In the genomic region with DNA sequence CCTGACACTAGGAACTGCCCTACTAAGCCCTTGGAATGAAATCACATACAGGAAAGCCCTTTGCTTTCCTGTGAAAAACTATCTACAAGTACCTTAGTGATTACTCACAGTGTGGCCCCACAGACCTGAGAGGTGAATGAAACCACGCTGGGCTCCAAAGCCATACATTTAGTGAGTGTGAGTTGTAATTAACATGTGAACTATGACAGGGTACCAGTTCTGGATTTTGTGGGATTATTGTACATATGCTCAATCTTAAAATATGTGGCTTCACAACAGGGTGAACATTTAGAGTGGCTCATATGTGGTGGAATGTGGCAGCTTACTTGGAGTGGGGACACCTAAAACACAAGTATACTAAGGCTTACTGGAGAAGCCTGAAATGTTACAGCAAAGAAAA, we compare ENCODE assay signal across 22 cellular contexts. TPM values are rescaled to one million over a fixed set of nuclear protein-coding genes. Genes with fewer than 3 reads are reported as not detected.
DNase-seq lines count a peak whose midpoint lies in the region; ATAC-seq, FAIRE-seq and TF ChIP-seq lines count a peak whose summit lies in the region.
"Had no signal": no experiment of that assay in that cellular context is flagged by ENCODE, and none has a peak within 500 bp of the region (broad histone marks: within the 10 kb centered on the region; RNA-seq: fewer than 3 reads in every experiment).

No MANE protein-coding gene starts in this region.

- intact Hi-C loops in PC-3 (cut with micrococcal nuclease), result no loop called here

- H3K4me1 ChIP-seq in A549 (peaks cover 65% of the 10 kb centered on the region), PC-3 (ENCODE audit: insufficient read depth, low read length) (peaks cover 20% of the 10 kb centered on the region; the same call in 1 of the 2 replicates)
- H3K4me1 ChIP-seq: Caco-2 had no signal

- BruUV-seq in PC-3 (replicated peaks; lab: Mats Ljungman, UMichigan), result no TSS peak

- ATAC-seq in A549 (peak; percentile 24 to 47; a peak in 4 of 6 replicates), PC-3 (peak; percentile 52), HG03196 (IDR thresholded peaks at IDR 0.05; ENCODE audit: unreplicated experiment) (no peak)
- ATAC-seq: T-cell had no signal

- TF ChIP-seq RAD21 in A549 (conservative IDR thresholded peaks at IDR 0.05 in 1 of 2, IDR thresholded peaks at IDR 0.05 in 1 of 2), result no peak

- FAIRE-seq in A549 (lab: Jason Lieb, UNC), result no peak
- FAIRE-seq: frontal cortex, G401.6, GM12891 had no signal

- H3K79me2 ChIP-seq in PC-3 (ENCODE audit: low read length), result peaks cover 50% of the 10 kb centered on the region

- H3K27me3 ChIP-seq in PC-3 (ENCODE audit: low read length), result no peaks in the 10 kb centered on the region

- WGBS in A549 (ENCODE audit: missing lambda C conversion rate), result 53% methylated on average over 1 of the region's 1 CpG

- no peaks in the 10 kb centered on the region for H4K20me1 ChIP-seq in PC-3 (ENCODE audit: low read length)

- no peak overlapping the region for H3K4me3 ChIP-seq in A549
- H3K4me3 ChIP-seq in PC-3 (ENCODE audit: low read length), result no peak overlapping the region
- no peak overlapping the region for H3K4me3 ChIP-seq in fibroblast of pulmonary artery (replicated peaks; ENCODE audit: low read depth, low read length)

- POLR2A ChIA-PET in A549 (lab: Yijun Ruan, JAX) (no interaction called here), PC-3 (lab: Charles Lee; ENCODE audit: unreplicated experiment) (no interaction called here)

- DNase-seq in A549 (ENCODE audit: low read depth in 1 of 2, low spot score in 1 of 2), result no peak
- peak; percentile 22 for DNase-seq in GM03348 (ENCODE audit: low spot score)
- peak; percentile 51 for DNase-seq in PC-3
- DNase-seq in fibroblast of pulmonary artery (ENCODE audit: low read depth), result peak; percentile 8
- no peak for DNase-seq in NCI-H1436 (lab: John Stamatoyannopoulos, UW)
- DNase-seq in stimulated activated CD4-positive, alpha-beta T cell treated with anti-CD3 and anti-CD28 coated beads, Interleukin-15, amount 100 ng/mL, for 24 hours, result no peak
- no peak for DNase-seq in DMS79 (lab: John Stamatoyannopoulos, UW)
- DNase-seq: activated effector memory CD4-positive, alpha-beta T cell treated with anti-CD3 and anti-CD28 coated beads, Interleukin-2, amount 50 U/mL, for 16 hours; amniotic stem cell; Caco-2; KG1; NCI-H1092 treated with DMSO at 0.1 percent for 48 hours; NCI-H2171; NCI-H774; RPMI8226; stimulated activated CD4-positive, alpha-beta T cell treated with anti-CD3 and anti-CD28 coated beads, Interleukin-4, amount 100 ng/mL, for 24 hours; T-cell; WERI-Rb-1 had no signal

- H3K9me3 ChIP-seq in A549 (no peaks in the 10 kb centered on the region), PC-3 (ENCODE audit: low read length) (no peaks in the 10 kb centered on the region)
- H3K9me3 ChIP-seq: Caco-2 had no signal

- H3K9ac ChIP-seq in PC-3 (ENCODE audit: low read length), result no peak overlapping the region

- H3K36me3 ChIP-seq in PC-3 (ENCODE audit: low read depth, low read length), result no peaks in the 10 kb centered on the region
- H3K36me3 ChIP-seq: WERI-Rb-1 had no signal

- no peak for TF ChIP-seq EP300 in A549 (IDR thresholded peaks at IDR 0.05)

- H3K9me2 ChIP-seq in PC-3 (replicated peaks; ENCODE audit: low read length), result no peaks in the 10 kb centered on the region

- TF ChIP-seq CTCF in A549 (IDR thresholded peaks at IDR 0.05) (no peak), PC-3 (conservative IDR thresholded peaks at IDR 0.05; ENCODE audit: low read depth, low read length) (no peak), fibroblast of pulmonary artery (IDR thresholded peaks at IDR 0.05; ENCODE audit: low read length, missing control alignments) (no peak)

- H2AFZ ChIP-seq in PC-3 (ENCODE audit: low read length), result no peak overlapping the region

- CTCF ChIA-PET in A549 (lab: Yijun Ruan, JAX) (no interaction called here), PC-3 (lab: Charles Lee) (no interaction called here)

- no peaks in the 10 kb centered on the region for H3F3A ChIP-seq in PC-3 (ENCODE audit: low read length, unreplicated experiment)

- H3K4me2 ChIP-seq in A549 (peak overlapping the region; percentile 11; the same call in 1 of the 3 replicates), PC-3 (ENCODE audit: low read length) (no peak overlapping the region)

- no peak for TF ChIP-seq POLR2A in A549 (IDR thresholded peaks at IDR 0.05; ENCODE audit: low read length)

- H3K27ac ChIP-seq in A549, result peak overlapping the region in 1 of 2 experiments; percentile 60; a peak in 3 of 6 replicates
- no peak overlapping the region for H3K27ac ChIP-seq in PC-3 (ENCODE audit: low read length)
- H3K27ac ChIP-seq: WERI-Rb-1 had no signal

TF ChIP-seq in A549, 52 proteins besides CTCF, POLR2A, EP300 and RAD21:
- TF ChIP-seq, protein P1, sequence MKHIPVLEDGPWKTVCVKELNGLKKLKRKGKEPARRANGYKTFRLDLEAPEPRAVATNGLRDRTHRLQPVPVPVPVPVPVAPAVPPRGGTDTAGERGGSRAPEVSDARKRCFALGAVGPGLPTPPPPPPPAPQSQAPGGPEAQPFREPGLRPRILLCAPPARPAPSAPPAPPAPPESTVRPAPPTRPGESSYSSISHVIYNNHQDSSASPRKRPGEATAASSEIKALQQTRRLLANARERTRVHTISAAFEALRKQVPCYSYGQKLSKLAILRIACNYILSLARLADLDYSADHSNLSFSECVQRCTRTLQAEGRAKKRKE (CRISPR knock-in tag; IDR thresholded peaks at IDR 0.05; ENCODE audit: low read depth), result no peak
- no peak for TF ChIP-seq RNF2 (IDR thresholded peaks at IDR 0.05; ENCODE audit: borderline replicate concordance, low read depth)
- no peak for TF ChIP-seq ESRRA (IDR thresholded peaks at IDR 0.05; ENCODE audit: borderline replicate concordance, low read length)
- no peak for TF ChIP-seq HOXB5 (CRISPR knock-in tag; IDR thresholded peaks at IDR 0.05)

RNA-seq across cellular contexts. Expression of a gene that starts 12.3 kb away (rescaled TPM):
- polyA plus RNA-seq in A549 (2011; rRNA removed) (21.1 and 26.1 TPM in 2 replicates), A549 (2017; fragmentation: RNase III; extraction: RNeasy Plus Mini Kit Qiagen cat#74134 plus additional on column Dnase treatment) (32.1 to 37.3 TPM (median 35.4 TPM) in 3 replicates)
- 29.8 and 35.5 TPM in 2 replicates for polyA plus RNA-seq in A549 (2012; cell fraction: cytosol; rRNA removed)
- polyA plus RNA-seq in A549 (2012; cell fraction: nucleus; rRNA removed), result 20.9 and 33.2 TPM in 2 replicates
- 33.6 and 34.5 TPM in 2 replicates for polyA minus RNA-seq in A549 (2011; rRNA and poly(A)+ RNA removed)
- 15.8 and 24.0 TPM in 2 replicates for total RNA-seq in PC-3 (2014; rRNA removed)

Comparison
In these comparisons a context has a peak if more than half of its experiments do, and no peak if none do; other contexts are left out.
1. DNase-seq: peak in GM03348 (single experiment), PC-3 (single experiment) and fibroblast of pulmonary artery (single experiment); none in A549 (0 of 2), NCI-H1436 (single experiment), stimulated activated CD4-positive, alpha-beta T cell treated with anti-CD3 and anti-CD28 coated beads, Interleukin-15, amount 100 ng/mL, for 24 hours (single experiment) and DMS79 (single experiment).